8 cellular contexts compared by ENCODE assay signal in the genomic region with DNA sequence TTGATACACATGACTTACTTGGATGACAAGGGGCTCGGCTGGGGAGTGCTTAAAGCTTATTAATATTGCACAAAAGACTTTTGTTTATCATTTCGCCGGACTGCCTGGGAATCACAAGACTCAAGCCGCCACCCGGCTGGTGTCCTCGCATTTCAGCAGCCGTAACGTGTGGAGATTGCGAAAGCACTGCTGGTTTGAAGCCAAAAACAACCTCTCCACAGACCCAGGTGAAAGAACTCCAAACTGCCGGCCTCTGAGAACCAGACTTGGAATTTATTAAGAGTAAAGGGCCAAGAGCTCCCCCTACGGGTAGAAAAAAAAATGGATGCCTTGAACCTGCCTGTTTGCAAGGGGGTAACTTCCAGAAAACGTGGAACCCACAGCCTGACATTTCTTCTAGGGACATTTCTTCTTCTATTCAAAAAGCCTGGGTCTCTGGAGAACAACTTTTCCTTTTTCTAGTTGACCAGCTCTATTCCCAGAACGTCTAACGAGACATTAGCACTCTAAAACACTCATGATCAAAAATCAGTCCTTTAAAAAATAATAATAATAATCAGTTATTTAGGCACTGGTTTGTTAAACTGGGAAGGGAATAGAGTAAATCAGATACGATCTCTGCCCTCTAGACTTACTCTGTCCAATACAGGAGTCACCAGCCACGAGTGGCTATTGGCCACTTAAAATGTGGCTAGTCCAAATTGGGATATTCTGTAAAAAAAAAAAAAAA.
DNase-seq lines count a peak whose midpoint lies in the region; ATAC-seq and TF ChIP-seq lines count a peak whose summit lies in the region.

No MANE protein-coding gene starts in this region.

- no peaks in the 10 kb centered on the region for H3K4me1 ChIP-seq in SJCRH30

- no peak overlapping the region for H3K27ac ChIP-seq in SJCRH30

- no peak for TF ChIP-seq POLR2A in NB4 (IDR thresholded peaks at IDR 0.05; ENCODE audit: extremely low read depth, insufficient read length)

- peak; percentile 73 for TF ChIP-seq CTCF in NB4 (IDR thresholded peaks at IDR 0.05; ENCODE audit: low read depth, low read length)

- H3K4me3 ChIP-seq in NB4 (ENCODE audit: low read depth, low read length), result no peak overlapping the region
- no peak overlapping the region for H3K4me3 ChIP-seq in SJCRH30

- ATAC-seq in GM18909 (IDR thresholded peaks at IDR 0.05; ENCODE audit: poor library complexity, unreplicated experiment), result peak; percentile 65

- no peaks in the 10 kb centered on the region for H3K9me3 ChIP-seq in SJCRH30 (replicated peaks)

- DNase-seq in AML-193 (lab: John Stamatoyannopoulos, UW), result peak; percentile 19 to 24
- peak; percentile 70 for DNase-seq in NB4 (ENCODE audit: low read depth)
- peak; percentile 69 to 89 for DNase-seq in SJCRH30
- DNase-seq in cerebellar nuclear complex (lab: John Stamatoyannopoulos, UW), result peak; percentile 18 to 69
- DNase-seq in islet precursor cell, result peak; percentile 84
- peak; percentile 8 to 47 (median 8) for DNase-seq in stimulated activated CD4-positive, alpha-beta T cell treated with anti-CD3 and anti-CD28 coated beads, Interleukin-12 subunit alpha, Interleukin-12 subunit beta, amount 100 ng/mL, for 48 hours (ENCODE audit: low read depth in 2 of 3, low spot score in 1 of 3)
- no peak for DNase-seq in OCI-M2 (lab: John Stamatoyannopoulos, UW; ENCODE audit: unreplicated experiment)

- H3K36me3 ChIP-seq in SJCRH30, result no peaks in the 10 kb centered on the region

- H3K27me3 ChIP-seq in SJCRH30, result peaks cover 9% of the 10 kb centered on the region
